In genomic region chr7:39589323-39590111, GRCh38 we compare ENCODE assay signal across 8 cellular contexts. TPM values are rescaled to one million over a fixed set of nuclear protein-coding genes. Genes with fewer than 3 reads are reported as not detected.
DNase-seq lines count a peak whose midpoint lies in the region; ATAC-seq and TF ChIP-seq lines count a peak whose summit lies in the region.

No MANE protein-coding gene starts in this region.

- ATAC-seq in Right ventricle myocardium superior (ENCODE audit: poor library complexity) (peak; percentile 38), HG03045 (IDR thresholded peaks at IDR 0.05; ENCODE audit: unreplicated experiment) (peak; percentile 92), left cardiac atrium (peak; percentile 34 to 77)

- WGBS in thyroid gland, 2 donors, result 52 to 67% methylated on average over 7 of the region's 7 CpGs

- H3K4me1 ChIP-seq in right atrium auricular region (peaks cover 0 to 12% of the 10 kb centered on the region in 2 donors), thyroid gland (no peaks in the 10 kb centered on the region)

- H3K4me3 ChIP-seq in right atrium auricular region (no peak overlapping the region), thyroid gland (replicated peaks in 1 of 3) (no peak overlapping the region)

- H3K9me3 ChIP-seq in right atrium auricular region (no peaks in the 10 kb centered on the region), thyroid gland (no peaks in the 10 kb centered on the region)

- H3K27me3 ChIP-seq in right atrium auricular region (no peaks in the 10 kb centered on the region), thyroid gland (no peaks in the 10 kb centered on the region)

- H3K27ac ChIP-seq in right atrium auricular region (no peak overlapping the region), thyroid gland (no peak overlapping the region)

- TF ChIP-seq CTCF in right atrium auricular region (IDR thresholded peaks at IDR 0.05) (no peak), thyroid gland (IDR thresholded peaks at IDR 0.05) (no peak)

- intact Hi-C loops in Right ventricle myocardium superior (cut with DNase I) (no loop called here), left cardiac atrium (cut with DNase I) (no loop called here), thyroid gland (cut with DNase I) (no loop called here)

- no peaks in the 10 kb centered on the region for H3K36me3 ChIP-seq in right atrium auricular region
- no peaks in the 10 kb centered on the region for H3K36me3 ChIP-seq in thyroid gland

- TF ChIP-seq POLR2A in thyroid gland (IDR thresholded peaks at IDR 0.05), result no peak

- DNase-seq in Right ventricle myocardium superior (no peak), right atrium auricular region (ENCODE audit: low spot score) (no peak), NOMO-1 (lab: John Stamatoyannopoulos, UW; ENCODE audit: unreplicated experiment in 2 of 2) (peak; percentile 36 to 89), left cardiac atrium (no peak), thyroid gland (no peak)
- peak; percentile 49 to 62 for DNase-seq in activated T-cell treated with anti-CD3 and anti-CD28 coated beads, Interleukin-2, amount 50 U/mL, for 48 hours
- DNase-seq in stimulated activated CD4-positive, alpha-beta T cell treated with anti-CD3 and anti-CD28 coated beads, Interleukin-4, amount 100 ng/mL, for 24 hours, result peak; percentile 79

RNA-seq across cellular contexts. Expression of gene YAE1, which starts 23.3 kb away (rescaled TPM):
- 14.6 TPM for total RNA-seq in Right ventricle myocardium superior
- total RNA-seq in right atrium auricular region, result 10 to 100 TPM; 16.3 to 18.6 TPM
- 10 to 100 TPM; 14.6 to 20.4 TPM for total RNA-seq in left cardiac atrium
- total RNA-seq in thyroid gland, result 10 to 100 TPM; 27.1 to 59.4 (median 33.6) TPM

RNA-seq across cellular contexts. Expression of gene RALA, which starts 33.9 kb away (rescaled TPM):
- total RNA-seq in Right ventricle myocardium superior (38.0 TPM), right atrium auricular region (10 to 100 TPM; 13.2 to 14.0 TPM), left cardiac atrium (10 to 100 TPM; 21.6 to 22.6 TPM), thyroid gland (10 to 100 TPM; 18.3 to 29.7 (median 20.0) TPM)

Comparison
In these comparisons a context has a peak if more than half of its experiments do, and no peak if none do; other contexts are left out.
1. ATAC-seq: peak in every context shown above with its lines; median percentile 92 in HG03045; 56 in left cardiac atrium; 38 in Right ventricle myocardium superior.
2. DNase-seq: peak in NOMO-1 (2 of 2), activated T-cell treated with anti-CD3 and anti-CD28 coated beads, Interleukin-2, amount 50 U/mL, for 48 hours (2 of 2) and stimulated activated CD4-positive, alpha-beta T cell treated with anti-CD3 and anti-CD28 coated beads, Interleukin-4, amount 100 ng/mL, for 24 hours (single experiment); none in Right ventricle myocardium superior (single experiment), right atrium auricular region (single experiment), left cardiac atrium (single experiment) and thyroid gland (0 of 2).